Comparison of ENCODE assay signal across 17 cellular contexts in the genomic region with DNA sequence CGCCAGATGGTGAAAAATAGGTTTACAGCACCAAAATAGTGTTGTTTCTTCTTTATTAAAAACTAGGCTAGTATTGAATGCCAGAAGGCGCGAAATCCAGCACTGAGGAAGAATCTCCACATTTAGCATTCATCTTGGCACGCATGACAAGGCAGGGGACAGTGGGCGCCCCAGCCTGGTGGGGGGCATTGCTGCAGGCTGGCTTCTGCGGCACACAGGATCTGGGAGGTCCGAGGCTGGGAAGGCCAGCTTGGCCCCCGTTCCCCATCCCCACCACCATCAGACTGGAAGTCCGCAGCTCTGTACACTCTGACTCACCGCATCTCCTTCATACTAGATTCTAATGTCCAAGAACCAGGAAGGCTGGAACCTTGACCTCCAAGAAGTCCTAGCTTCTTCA.
"Had no signal": no experiment of that assay in that cellular context is flagged by ENCODE, and none has a peak within 500 bp of the region (broad histone marks: within the 10 kb centered on the region; RNA-seq: fewer than 3 reads in every experiment).

No MANE protein-coding gene starts in this region.

- H3K27ac ChIP-seq: coronary artery, foreskin keratinocyte, neutrophil, psoas muscle, stomach, thoracic aorta had no signal

- H3K4me1 ChIP-seq: foreskin keratinocyte, psoas muscle had no signal

- DNase-seq: effector CD4-positive, alpha-beta T cell; endodermal cell; erythroblast; foreskin keratinocyte; mammary epithelial cell; mucosa of descending colon; naive thymus-derived CD8-positive, alpha-beta T cell; psoas muscle; retina; stimulated activated CD4-positive, alpha-beta T cell treated with anti-CD3 and anti-CD28 coated beads, Interleukin-2, amount 100 ng/mL, for 24 hours; stimulated activated CD4-positive, alpha-beta T cell treated with anti-CD3 and anti-CD28 coated beads, Interleukin-4, amount 100 ng/mL, for 4 hours; stimulated activated naive CD4-positive, alpha-beta T cell; stomach; substantia nigra had no signal

- H3K27me3 Mint-ChIP-seq: naive thymus-derived CD8-positive, alpha-beta T cell had no signal

- H3K36me3 ChIP-seq: neutrophil, stomach, thoracic aorta had no signal

- H3K4me3 Mint-ChIP-seq: endodermal cell; naive thymus-derived CD8-positive, alpha-beta T cell had no signal

- H3K9me3 ChIP-seq: mucosa of descending colon, neutrophil, psoas muscle, thoracic aorta had no signal

- H3K4me3 ChIP-seq: coronary artery, mucosa of descending colon, psoas muscle, stomach, thoracic aorta had no signal

- H3K4me1 Mint-ChIP-seq: endodermal cell had no signal

- H3K27ac Mint-ChIP-seq: endodermal cell; naive thymus-derived CD8-positive, alpha-beta T cell had no signal

- H3K27me3 ChIP-seq: foreskin keratinocyte, neutrophil had no signal
